ENCODE assay signal across 13 cellular contexts in genomic region chr4:33837043-33837442, GRCh38.
DNase-seq lines count a peak whose midpoint lies in the region; ATAC-seq and TF ChIP-seq lines count a peak whose summit lies in the region.
"Had no signal": no experiment of that assay in that cellular context is flagged by ENCODE, and none has a peak within 500 bp of the region (broad histone marks: within the 10 kb centered on the region; RNA-seq: fewer than 3 reads in every experiment).

No MANE protein-coding gene starts in this region.

- no peak overlapping the region for H3K4me3 ChIP-seq in epithelial cell of proximal tubule (ENCODE audit: low read depth, low read length)
- no peak overlapping the region for H3K4me3 ChIP-seq in esophagus muscularis mucosa
- H3K4me3 ChIP-seq: cardiac muscle cell had no signal

- H3K27ac Mint-ChIP-seq in osteocyte (ENCODE audit: unreplicated experiment), result peak overlapping the region; percentile 83
- H3K27ac Mint-ChIP-seq: activated T-helper 1 cell treated with anti-CD3 and anti-CD28 coated beads, Interleukin-12 subunit alpha, Interleukin-12 subunit beta, Interleukin-2, Interleukin-4 antibody, amounts not matched to agents 30 ng/mL and 10 ng/mL and 1 ng/mL, durations not matched to agents 14 hours and 24 hours and 36 hours had no signal

- TF ChIP-seq EP300 in esophagus muscularis mucosa (IDR thresholded peaks at IDR 0.05), result no peak

- no peak for TF ChIP-seq CTCF in epithelial cell of proximal tubule (conservative IDR thresholded peaks at IDR 0.05; ENCODE audit: low read depth, low read length)
- TF ChIP-seq CTCF in osteocyte (IDR thresholded peaks at IDR 0.05), result no peak
- no peak for TF ChIP-seq CTCF in esophagus muscularis mucosa (IDR thresholded peaks at IDR 0.05)

- H3K27me3 ChIP-seq in esophagus muscularis mucosa, result no peaks in the 10 kb centered on the region
- H3K27me3 ChIP-seq: cardiac muscle cell had no signal

- H3K9me3 ChIP-seq in esophagus muscularis mucosa, result no peaks in the 10 kb centered on the region

- no peaks in the 10 kb centered on the region for H3K4me1 ChIP-seq in esophagus muscularis mucosa

- peaks cover 10% of the 10 kb centered on the region for H3K9me3 Mint-ChIP-seq in osteocyte (ENCODE audit: unreplicated experiment)
- H3K9me3 Mint-ChIP-seq: activated T-helper 1 cell treated with anti-CD3 and anti-CD28 coated beads, Interleukin-12 subunit alpha, Interleukin-12 subunit beta, Interleukin-2, Interleukin-4 antibody, amounts not matched to agents 30 ng/mL and 10 ng/mL and 1 ng/mL, durations not matched to agents 14 hours and 24 hours and 36 hours had no signal

- no peak overlapping the region for H3K4me3 Mint-ChIP-seq in osteocyte (ENCODE audit: unreplicated experiment)
- H3K4me3 Mint-ChIP-seq: activated T-helper 1 cell treated with anti-CD3 and anti-CD28 coated beads, Interleukin-12 subunit alpha, Interleukin-12 subunit beta, Interleukin-2, Interleukin-4 antibody, amounts not matched to agents 30 ng/mL and 10 ng/mL and 1 ng/mL, durations not matched to agents 14 hours and 24 hours and 36 hours had no signal

- no peak overlapping the region for H3K27ac ChIP-seq in esophagus muscularis mucosa (replicated peaks in 1 of 4)
- H3K27ac ChIP-seq: cardiac muscle cell had no signal

- 64% methylated on average over 1 of the region's 1 CpG for WGBS in esophagus muscularis mucosa

- intact Hi-C loops in esophagus muscularis mucosa (cut with DNase I), result no loop called here

- peak; percentile 91 for DNase-seq in EL
- peak; percentile 84 for DNase-seq in RPMI7951 (ENCODE audit: low read depth)
- DNase-seq in epithelial cell of proximal tubule (ENCODE audit: low read depth), result peak; percentile 22
- DNase-seq in osteocyte (ENCODE audit: extremely low spot score, unreplicated experiment), result no peak
- DNase-seq in esophagus muscularis mucosa (ENCODE audit: extremely low spot score), result no peak
- DNase-seq in UCSD-AML1 (lab: John Stamatoyannopoulos, UW; ENCODE audit: unreplicated experiment), result no peak
- no peak for DNase-seq in NCI-H446 (lab: John Stamatoyannopoulos, UW)
- DNase-seq: erythroblast, NCI-H146, NCI-H774 had no signal

- no peaks in the 10 kb centered on the region for H3K36me3 ChIP-seq in esophagus muscularis mucosa
- H3K36me3 ChIP-seq: cardiac muscle cell had no signal

- no peaks in the 10 kb centered on the region for H3K27me3 Mint-ChIP-seq in osteocyte (ENCODE audit: unreplicated experiment)

- TF ChIP-seq POLR2A in esophagus muscularis mucosa (IDR thresholded peaks at IDR 0.05; ENCODE audit: low read depth), result no peak

- H3K4me1 Mint-ChIP-seq in osteocyte (ENCODE audit: unreplicated experiment), result peaks cover 53% of the 10 kb centered on the region

- ATAC-seq in HG02870 (IDR thresholded peaks at IDR 0.05; ENCODE audit: unreplicated experiment), result no peak

- H3K36me3 Mint-ChIP-seq in osteocyte (ENCODE audit: unreplicated experiment), result peaks cover 4% of the 10 kb centered on the region

Comparison
In these comparisons a context has a peak if more than half of its experiments do, and no peak if none do; other contexts are left out.
1. DNase-seq: peak in EL (single experiment), RPMI7951 (single experiment) and epithelial cell of proximal tubule (single experiment); none in osteocyte (single experiment), esophagus muscularis mucosa (single experiment), UCSD-AML1 (single experiment) and NCI-H446 (0 of 2).